Comparison of ENCODE assay signal across 20 cellular contexts in the genomic region with DNA sequence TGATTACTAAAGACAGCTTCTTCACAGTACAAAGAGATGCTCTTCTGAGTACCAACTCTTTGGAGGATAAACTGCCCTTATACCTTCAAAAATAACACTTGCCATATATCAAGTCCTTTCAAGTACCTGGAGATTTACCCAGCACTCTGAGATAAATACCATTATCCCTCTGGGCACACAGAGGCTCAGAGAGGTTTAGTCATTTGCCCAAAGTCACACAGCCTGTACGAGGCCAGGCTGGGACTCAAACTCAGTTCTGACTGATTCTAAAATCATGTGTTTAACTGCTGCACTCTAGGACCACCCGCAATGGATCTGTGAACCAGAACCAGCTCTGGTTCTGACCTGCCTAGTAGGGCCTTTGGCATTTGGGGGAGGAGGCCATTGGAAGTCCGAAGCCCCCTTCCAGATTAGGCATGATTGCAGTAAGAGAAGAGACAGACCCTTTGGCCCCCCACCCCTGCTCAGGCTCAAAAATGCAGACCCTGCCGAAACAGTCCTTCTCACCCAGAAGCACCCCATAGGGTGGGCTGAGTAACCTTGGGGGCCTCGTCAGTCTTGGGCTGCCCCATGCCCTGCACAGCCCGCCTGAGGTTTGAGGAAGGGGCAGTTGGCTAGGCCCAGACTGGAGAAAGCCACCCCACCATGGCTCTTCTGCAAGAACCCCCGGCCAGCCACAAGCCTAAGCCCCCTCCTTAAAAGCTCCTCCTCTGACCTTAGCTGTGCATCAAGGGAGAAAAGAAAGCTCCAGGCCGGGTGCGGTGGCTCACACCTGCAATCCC. TPM values are rescaled to one million over a fixed set of nuclear protein-coding genes. Genes with fewer than 3 reads are reported as not detected.
DNase-seq lines count a peak whose midpoint lies in the region; ATAC-seq and TF ChIP-seq lines count a peak whose summit lies in the region.
"Had no signal": no experiment of that assay in that cellular context is flagged by ENCODE, and none has a peak within 500 bp of the region (broad histone marks: within the 10 kb centered on the region; RNA-seq: fewer than 3 reads in every experiment).

No MANE protein-coding gene starts in this region.

- H3K27ac ChIP-seq in left ventricle myocardium inferior (replicated peaks) (peak overlapping the region; percentile 95), gastroesophageal sphincter (peak overlapping the region; percentile 93 to 100 (median 95)), rectal smooth muscle tissue (ENCODE audit: low read depth, low read length) (peak overlapping the region; percentile 99), vagina (peak overlapping the region; percentile 84)

- no peak for TF ChIP-seq CTCF in left ventricle myocardium inferior (IDR thresholded peaks at IDR 0.05; ENCODE audit: borderline replicate concordance)
- TF ChIP-seq CTCF in gastroesophageal sphincter (IDR thresholded peaks at IDR 0.05), result no peak
- no peak for TF ChIP-seq CTCF in vagina (IDR thresholded peaks at IDR 0.05)

- H3K27me3 ChIP-seq in left ventricle myocardium inferior (ENCODE audit: low read depth), result no peaks in the 10 kb centered on the region
- H3K27me3 ChIP-seq in gastroesophageal sphincter, result no peaks in the 10 kb centered on the region
- no peaks in the 10 kb centered on the region for H3K27me3 ChIP-seq in rectal smooth muscle tissue (ENCODE audit: control insufficient read depth, insufficient read depth, low read length)
- no peaks in the 10 kb centered on the region for H3K27me3 ChIP-seq in vagina
- H3K27me3 ChIP-seq: cardiac muscle cell had no signal

- H3K9me3 ChIP-seq in left ventricle myocardium inferior (replicated peaks) (no peaks in the 10 kb centered on the region), gastroesophageal sphincter (no peaks in the 10 kb centered on the region), vagina (no peaks in the 10 kb centered on the region)

- no peak for DNase-seq in left ventricle myocardium inferior
- no peak for DNase-seq in Right ventricle myocardium inferior (ENCODE audit: missing footprints)
- DNase-seq in vagina (ENCODE audit: extremely low spot score in 2 of 2), result no peak
- no peak for DNase-seq in iPS-NIHi11 (ENCODE audit: low spot score)
- DNase-seq in COR-L47 (lab: John Stamatoyannopoulos, UW), result no peak
- DNase-seq: activated CD4-positive, alpha-beta T cell treated with anti-CD3 and anti-CD28 coated beads, Interleukin-2, amount 50 U/mL, for 4 hours; activated T-cell treated with anti-CD3 and anti-CD28 coated beads, Interleukin-2, amount 50 U/mL, for 4 hours; glutamatergic neuron; H9; NCI-H1930; NCI-H524 treated with DMSO at 0.1 percent for 48 hours; stimulated activated naive CD8-positive, alpha-beta T cell treated with anti-CD3 and anti-CD28 coated beads, Interleukin-15, amount 100 ng/mL, for 72 hours had no signal

- intact Hi-C loops in left ventricle myocardium inferior (cut with micrococcal nuclease) (no loop called here), Right ventricle myocardium inferior (cut with DNase I) (no loop called here), vagina (cut with DNase I) (no loop called here)

- TF ChIP-seq EP300 in gastroesophageal sphincter (IDR thresholded peaks at IDR 0.05), result no peak

- peak overlapping the region; percentile 63 for H3K4me3 ChIP-seq in left ventricle myocardium inferior
- peak overlapping the region; percentile 74 to 84 for H3K4me3 ChIP-seq in gastroesophageal sphincter
- peak overlapping the region; percentile 93 for H3K4me3 ChIP-seq in rectal smooth muscle tissue (ENCODE audit: low read length)
- H3K4me3 ChIP-seq in vagina, result peak overlapping the region; percentile 46 to 57
- H3K4me3 ChIP-seq: cardiac muscle cell, GM12878 had no signal

- 0 to 33% methylated on average over 1 of the region's 9 CpGs for WGBS in gastroesophageal sphincter (ENCODE audit: low coverage in 1 of 2), 2 donors

- peak overlapping the region; percentile 53 for H3K9ac ChIP-seq in rectal smooth muscle tissue (ENCODE audit: low read length)

- H3K36me3 ChIP-seq in left ventricle myocardium inferior, result peaks cover 3% of the 10 kb centered on the region
- peaks cover 12 to 91% of the 10 kb centered on the region in 2 donors for H3K36me3 ChIP-seq in gastroesophageal sphincter
- peaks cover 67% of the 10 kb centered on the region for H3K36me3 ChIP-seq in rectal smooth muscle tissue (ENCODE audit: control insufficient read depth, insufficient read depth, low read length)
- peaks cover 6 to 16% of the 10 kb centered on the region in 2 donors for H3K36me3 ChIP-seq in vagina
- H3K36me3 ChIP-seq: cardiac muscle cell had no signal

- ATAC-seq in Right ventricle myocardium inferior (no peak), gastroesophageal sphincter (no peak), GM19395 (IDR thresholded peaks at IDR 0.05; ENCODE audit: unreplicated experiment) (no peak)
- ATAC-seq: activated T-cell treated with anti-CD3 and anti-CD28 coated beads, Interleukin-2, amount 50 U/mL, for 4 hours; GM12878; stimulated activated naive CD8-positive, alpha-beta T cell treated with anti-CD3 and anti-CD28 coated beads, Interleukin-15, amount 100 ng/mL, for 72 hours had no signal

- peak; percentile 24 to 37 for TF ChIP-seq POLR2A in gastroesophageal sphincter (IDR thresholded peaks at IDR 0.05)
- no peak for TF ChIP-seq POLR2A in vagina (IDR thresholded peaks at IDR 0.05)

- H3K4me1 ChIP-seq in left ventricle myocardium inferior (peaks cover 51% of the 10 kb centered on the region), gastroesophageal sphincter (peaks cover 0 to 52% (median 18%) of the 10 kb centered on the region in 3 donors), rectal smooth muscle tissue (ENCODE audit: control insufficient read depth, insufficient read depth, low read length) (peaks cover 26% of the 10 kb centered on the region), vagina (peaks cover 62% of the 10 kb centered on the region)

RNA-seq across cellular contexts. Expression of a gene that starts 32.8 kb away (rescaled TPM):
- total RNA-seq in left ventricle myocardium inferior (not detected), Right ventricle myocardium inferior (not detected), gastroesophageal sphincter (1 to 10 TPM; 2.3 to 7.2 (median 4.0) TPM), vagina (2.7 TPM)
- total RNA-seq: activated T-cell treated with anti-CD3 and anti-CD28 coated beads, Interleukin-2, amount 50 U/mL, for 4 hours; GM12878; H9; M059J; mononuclear cell; SK-MEL-5 had no signal

RNA-seq across cellular contexts. Expression of a gene that starts 54.1 kb away (rescaled TPM):
- total RNA-seq in left ventricle myocardium inferior (3.2 TPM), Right ventricle myocardium inferior (2.7 TPM), gastroesophageal sphincter (1 to 10 TPM; 2.5 to 4.7 (median 3.8) TPM), vagina (6.4 TPM)

Comparison
In these comparisons a context has a peak if more than half of its experiments do, and no peak if none do; other contexts are left out.
1. POLR2A ChIP-seq: peak in gastroesophageal sphincter (2 of 2); none in vagina (0 of 2).
2. Peak in every context shown above with its lines, with median percentiles within 50 percentile points of each other: H3K27ac ChIP-seq and H3K4me3 ChIP-seq.